19 cellular contexts compared by ENCODE assay signal in genomic region chr3:50890688-50891344, GRCh38.
"Had no signal": no experiment of that assay in that cellular context is flagged by ENCODE, and none has a peak within 500 bp of the region (broad histone marks: within the 10 kb centered on the region; RNA-seq: fewer than 3 reads in every experiment).

No MANE protein-coding gene starts in this region.

- H3K27me3 ChIP-seq: stomach, upper lobe of right lung had no signal

- H3K4me3 Mint-ChIP-seq: activated naive CD4-positive, alpha-beta T cell treated with anti-CD3 and anti-CD28 coated beads for 36 hours; activated naive CD8-positive, alpha-beta T cell treated with anti-CD3 and anti-CD28 coated beads, Interleukin-2, amount 50 U/mL, for 24 hours; dendritic cell treated with granulocyte-macrophage colony-stimulating factor and Interleukin-4, amounts not matched to agents 40 ng/mL and 50 ng/mL, for 4 days; naive B cell had no signal

- DNase-seq: activated CD4-positive, alpha-beta T cell treated with anti-CD3 and anti-CD28 coated beads, Interleukin-2, amount 50 U/mL, for 1 hour; activated naive CD4-positive, alpha-beta T cell treated with anti-CD3 and anti-CD28 coated beads for 36 hours; activated naive CD8-positive, alpha-beta T cell treated with anti-CD3 and anti-CD28 coated beads, Interleukin-2, amount 50 U/mL, for 24 hours; activated T-cell treated with anti-CD3 and anti-CD28 coated beads for 4 hours; aorta; cerebellar nuclear complex; effector memory CD4-positive, alpha-beta T cell; foreskin melanocyte; islet precursor cell; mammary epithelial cell; naive B cell; stimulated activated CD4-positive, alpha-beta T cell treated with anti-CD3 and anti-CD28 coated beads, Interleukin-2, amount 100 ng/mL, for 24 hours; stomach; upper lobe of right lung had no signal

- H3K9ac ChIP-seq: parathyroid adenoma had no signal

- H3K27ac ChIP-seq: epithelial cell of prostate, parathyroid adenoma, stomach, thoracic aorta, upper lobe of right lung had no signal

- ATAC-seq: activated naive CD8-positive, alpha-beta T cell treated with anti-CD3 and anti-CD28 coated beads, Interleukin-2, amount 50 U/mL, for 24 hours; left lobe of liver; upper lobe of right lung had no signal

- H3K4me1 ChIP-seq: parathyroid adenoma, stomach, upper lobe of right lung had no signal

- H3K4me1 Mint-ChIP-seq: activated naive CD8-positive, alpha-beta T cell treated with anti-CD3 and anti-CD28 coated beads, Interleukin-2, amount 50 U/mL, for 24 hours; naive B cell had no signal

- H3K4me3 ChIP-seq: stomach, thoracic aorta, upper lobe of right lung had no signal

- H3K79me2 ChIP-seq: parathyroid adenoma had no signal

- H2AFZ ChIP-seq: parathyroid adenoma had no signal

- H3K36me3 ChIP-seq: stomach, thoracic aorta, upper lobe of right lung had no signal

- H3K27me3 Mint-ChIP-seq: activated naive CD8-positive, alpha-beta T cell treated with anti-CD3 and anti-CD28 coated beads, Interleukin-2, amount 50 U/mL, for 24 hours; dendritic cell treated with granulocyte-macrophage colony-stimulating factor and Interleukin-4, amounts not matched to agents 40 ng/mL and 50 ng/mL, for 4 days had no signal

- H3K27ac Mint-ChIP-seq: activated naive CD4-positive, alpha-beta T cell treated with anti-CD3 and anti-CD28 coated beads for 36 hours; activated naive CD8-positive, alpha-beta T cell treated with anti-CD3 and anti-CD28 coated beads, Interleukin-2, amount 50 U/mL, for 24 hours; dendritic cell treated with granulocyte-macrophage colony-stimulating factor and Interleukin-4, amounts not matched to agents 40 ng/mL and 50 ng/mL, for 4 days; naive B cell had no signal
